Comparison of ENCODE assay signal across 10 cellular contexts in the genomic region with DNA sequence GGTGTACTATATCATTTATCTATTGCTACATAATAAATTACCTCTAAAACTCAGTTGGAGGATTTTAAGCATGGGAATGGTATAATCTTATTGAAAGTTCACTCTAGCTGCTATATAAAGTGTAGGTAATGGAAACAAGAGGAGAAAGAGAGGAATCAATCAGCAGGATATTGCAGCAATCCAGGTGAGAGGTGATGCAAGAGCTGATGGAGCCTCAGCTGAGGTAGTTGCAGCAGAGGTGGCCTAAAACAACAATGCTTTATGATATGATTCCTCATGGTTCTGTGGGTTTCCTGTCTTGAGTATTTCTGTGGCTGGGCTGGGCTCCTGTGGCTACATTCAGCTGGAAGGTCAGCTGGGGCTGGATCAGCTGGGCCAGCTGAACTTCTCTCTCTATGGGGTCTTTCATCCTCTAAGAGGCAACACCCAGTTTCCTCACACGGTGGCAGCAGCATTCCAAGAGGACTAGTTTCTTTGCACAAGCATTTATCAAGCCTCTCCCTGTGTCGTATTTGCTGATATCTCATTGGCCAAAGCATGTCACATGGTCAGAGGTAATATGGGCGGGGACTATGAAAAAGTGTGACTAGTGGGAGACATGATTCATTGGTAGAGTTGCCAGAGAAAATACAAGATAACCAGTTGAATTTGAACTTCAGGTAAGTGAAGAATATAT.
DNase-seq lines count a peak whose midpoint lies in the region; ATAC-seq and TF ChIP-seq lines count a peak whose summit lies in the region.
"Had no signal": no experiment of that assay in that cellular context is flagged by ENCODE, and none has a peak within 500 bp of the region (broad histone marks: within the 10 kb centered on the region; RNA-seq: fewer than 3 reads in every experiment).

No MANE protein-coding gene starts in this region.

- TF ChIP-seq RAD21 in liver (IDR thresholded peaks at IDR 0.05), result peak; percentile 39 to 61

- H3K9me3 ChIP-seq in liver (ENCODE audit: control insufficient read depth in 4 of 4, low read length in 3 of 4), result peaks cover 0 to 13% (median 4%) of the 10 kb centered on the region in 4 donors

- in situ Hi-C loops in SK-MEL-5 (cut with HindIII; ENCODE audit: low pct_unique_long_range_greater_than_20kb, low sequenced_read_pairs), result no loop called here

- DNase-seq in NCI-H2029 (lab: John Stamatoyannopoulos, UW), result peak; percentile 9
- DNase-seq in NCI-H2029 treated with DMSO at 0.1 percent for 48 hours (lab: John Stamatoyannopoulos, UW), result no peak
- peak; percentile 38 for DNase-seq in HuH-7 (ENCODE audit: low spot score)
- DNase-seq in SK-MEL-5 (ENCODE audit: low read depth, low spot score), result peak; percentile 96
- no peak for DNase-seq in cerebellum (ENCODE audit: low spot score)
- no peak for DNase-seq in GF-D8 (lab: John Stamatoyannopoulos, UW)
- DNase-seq: stimulated activated CD8-positive, alpha-beta memory T cell treated with anti-CD3 and anti-CD28 coated beads, Interleukin-4, amount 100 ng/mL, for 48 hours had no signal

- H3K36me3 ChIP-seq in liver (ENCODE audit: control insufficient read depth in 4 of 4, insufficient read depth in 3 of 4, low read depth in 1 of 4, low read length in 3 of 4), result no peaks in the 10 kb centered on the region

- WGBS in liver, result 51% methylated on average over 3 of the region's 3 CpGs

- no peak overlapping the region for H3K4me3 ChIP-seq in liver (ENCODE audit: low read depth in 1 of 3, low read length in 3 of 3)

- no peak overlapping the region for H3K9ac ChIP-seq in liver (ENCODE audit: low read depth in 1 of 2, low read length in 2 of 2)
- H3K9ac ChIP-seq: KMS-11 had no signal

- H3K27me3 ChIP-seq in liver (ENCODE audit: control insufficient read depth in 4 of 4, insufficient read depth in 4 of 4, low read length in 3 of 4), result no peaks in the 10 kb centered on the region

- no peaks in the 10 kb centered on the region for H3K4me1 ChIP-seq in liver (ENCODE audit: control insufficient read depth in 4 of 4, insufficient read depth in 4 of 4, low read length in 3 of 4)

- ATAC-seq in GM18868 (IDR thresholded peaks at IDR 0.05; ENCODE audit: unreplicated experiment), result no peak

- peak; percentile 8 for TF ChIP-seq CTCF in liver (IDR thresholded peaks at IDR 0.05; ENCODE audit: low read depth, low read length, missing input control)

- H3K27ac ChIP-seq in liver (ENCODE audit: low read depth in 1 of 2, low read length in 2 of 2), result no peak overlapping the region
- H3K27ac ChIP-seq: KMS-11 had no signal

TF ChIP-seq in liver, 16 proteins besides CTCF, POLR2A, EP300 and RAD21:
- TF ChIP-seq HNF4A (conservative IDR thresholded peaks at IDR 0.05) (no peak), ZBTB33 (IDR thresholded peaks at IDR 0.05) (no peak), HNF4G (IDR thresholded peaks at IDR 0.05) (no peak)
- TF ChIP-seq, protein P1, sequence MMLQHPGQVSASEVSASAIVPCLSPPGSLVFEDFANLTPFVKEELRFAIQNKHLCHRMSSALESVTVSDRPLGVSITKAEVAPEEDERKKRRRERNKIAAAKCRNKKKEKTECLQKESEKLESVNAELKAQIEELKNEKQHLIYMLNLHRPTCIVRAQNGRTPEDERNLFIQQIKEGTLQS (IDR thresholded peaks at IDR 0.05), result peak; percentile 75

Comparison
In these comparisons a context has a peak if more than half of its experiments do, and no peak if none do; other contexts are left out.
1. DNase-seq: peak in NCI-H2029 (single experiment), HuH-7 (single experiment) and SK-MEL-5 (single experiment); none in NCI-H2029 treated with DMSO at 0.1 percent for 48 hours (single experiment), cerebellum (single experiment) and GF-D8 (single experiment).